Comparison of ENCODE assay signal across 12 cellular contexts in the genomic region with DNA sequence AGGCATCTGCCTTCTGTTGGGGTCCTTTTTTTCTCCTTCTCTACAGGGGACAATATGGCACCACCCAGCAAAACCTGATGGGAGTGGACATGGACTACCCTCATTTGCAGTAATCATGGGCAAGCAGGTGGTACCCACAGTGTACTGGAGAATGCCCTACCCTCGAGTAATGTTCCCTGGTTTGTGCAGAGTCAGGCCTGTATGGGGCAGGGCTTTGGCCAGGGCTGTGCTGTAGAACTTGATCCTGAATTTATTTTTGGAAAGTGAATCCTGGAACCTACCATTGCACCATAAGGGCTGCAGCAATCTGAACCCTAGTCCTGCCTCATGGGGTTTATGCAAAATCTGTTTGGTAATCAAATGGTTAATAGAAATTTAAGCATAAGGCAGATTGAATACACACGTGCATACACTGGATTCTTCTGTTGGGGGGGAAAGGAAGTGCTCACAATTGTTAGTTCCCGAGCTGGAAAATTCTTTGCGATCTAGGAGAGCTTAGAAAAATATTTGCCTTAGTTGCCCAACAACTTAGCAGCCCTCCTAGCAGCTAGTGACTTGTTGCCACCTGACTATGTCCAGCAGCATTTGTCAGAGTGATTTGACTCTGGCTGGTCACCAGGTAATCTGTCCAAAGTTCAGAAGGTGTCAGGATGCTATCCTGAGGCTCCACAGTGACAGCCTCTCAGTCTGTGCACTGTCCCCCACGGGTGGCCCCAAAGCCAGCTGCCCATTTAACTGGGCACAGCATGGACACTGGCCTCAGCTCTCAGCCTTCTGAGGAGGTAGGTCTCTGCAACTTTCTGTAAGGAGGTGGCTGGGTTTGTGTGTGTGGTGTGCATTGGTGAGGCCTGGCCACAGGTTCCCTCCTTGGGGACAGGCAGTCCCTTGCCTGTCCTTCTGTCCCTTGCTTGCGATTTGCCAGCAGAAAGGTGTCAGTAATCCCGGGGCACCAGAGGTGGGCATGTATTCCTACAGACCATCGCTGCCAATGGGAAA. TPM values are rescaled to one million over a fixed set of nuclear protein-coding genes. Genes with fewer than 3 reads are reported as not detected.
DNase-seq lines count a peak whose midpoint lies in the region; ATAC-seq, FAIRE-seq and TF ChIP-seq lines count a peak whose summit lies in the region.
"Had no signal": no experiment of that assay in that cellular context is flagged by ENCODE, and none has a peak within 500 bp of the region (broad histone marks: within the 10 kb centered on the region; RNA-seq: fewer than 3 reads in every experiment).

No MANE protein-coding gene starts in this region.

- no peaks in the 10 kb centered on the region for H3K9me3 ChIP-seq in A549
- H3K9me3 ChIP-seq in cardiac muscle cell (ENCODE audit: low read depth), result no peaks in the 10 kb centered on the region
- no peaks in the 10 kb centered on the region for H3K9me3 ChIP-seq in effector memory CD4-positive, alpha-beta T cell (ENCODE audit: control insufficient read depth, low read length)

- no peaks in the 10 kb centered on the region for H3K27me3 ChIP-seq in cardiac muscle cell
- H3K27me3 ChIP-seq in effector memory CD4-positive, alpha-beta T cell (replicated peaks; ENCODE audit: control insufficient read depth, insufficient read depth, low read length, poor library complexity, severe bottlenecking), result no peaks in the 10 kb centered on the region

- ATAC-seq in A549 (peak; percentile 15 to 40; a peak in 1 of 6 replicates), T-cell (replicated peaks in 1 of 4) (no peak), GM18502 (IDR thresholded peaks at IDR 0.05; ENCODE audit: poor library complexity, unreplicated experiment) (no peak)

- no peak for TF ChIP-seq RAD21 in A549 (conservative IDR thresholded peaks at IDR 0.05 in 1 of 2, IDR thresholded peaks at IDR 0.05 in 1 of 2)

- peaks cover 59% of the 10 kb centered on the region for H3K4me1 Mint-ChIP-seq in osteocyte (ENCODE audit: unreplicated experiment)
- H3K4me1 Mint-ChIP-seq in T-cell, result peaks cover 23 to 44% (median 37%) of the 10 kb centered on the region in 3 donors
- H3K4me1 Mint-ChIP-seq: activated B cell treated with CpG ODN at 0.5 μM for 24 hours had no signal

- H3K27ac Mint-ChIP-seq in osteocyte (ENCODE audit: unreplicated experiment) (peak overlapping the region; percentile 77), T-cell (no peak overlapping the region)
- H3K27ac Mint-ChIP-seq: activated B cell treated with CpG ODN at 0.5 μM for 24 hours; activated T-helper 1 cell treated with anti-CD3 and anti-CD28 coated beads, Interleukin-12 subunit alpha, Interleukin-12 subunit beta, Interleukin-2, Interleukin-4 antibody, amounts not matched to agents 30 ng/mL and 10 ng/mL and 1 ng/mL, durations not matched to agents 14 hours and 24 hours and 36 hours had no signal

- TF ChIP-seq POLR2A in A549 (IDR thresholded peaks at IDR 0.05; ENCODE audit: low read length), result no peak

- no peaks in the 10 kb centered on the region for H3K9me3 Mint-ChIP-seq in osteocyte (ENCODE audit: unreplicated experiment)
- H3K9me3 Mint-ChIP-seq in T-cell, result no peaks in the 10 kb centered on the region
- H3K9me3 Mint-ChIP-seq: activated B cell treated with CpG ODN at 0.5 μM for 24 hours; activated T-helper 1 cell treated with anti-CD3 and anti-CD28 coated beads, Interleukin-12 subunit alpha, Interleukin-12 subunit beta, Interleukin-2, Interleukin-4 antibody, amounts not matched to agents 30 ng/mL and 10 ng/mL and 1 ng/mL, durations not matched to agents 14 hours and 24 hours and 36 hours had no signal

- TF ChIP-seq CTCF in A549 (IDR thresholded peaks at IDR 0.05) (no peak), cardiac muscle cell (IDR thresholded peaks at IDR 0.05; ENCODE audit: low read depth, low read length) (no peak), osteocyte (IDR thresholded peaks at IDR 0.05) (no peak)

- no peak overlapping the region for H3K27ac ChIP-seq in A549
- H3K27ac ChIP-seq in angular gyrus (ENCODE audit: low read depth, low read length), result peak overlapping the region; percentile 83
- peak overlapping the region; percentile 43 for H3K27ac ChIP-seq in cardiac muscle cell
- no peak overlapping the region for H3K27ac ChIP-seq in effector memory CD4-positive, alpha-beta T cell (ENCODE audit: insufficient read depth, low read length, poor library complexity, severe bottlenecking)

- POLR2A ChIA-PET in A549 (lab: Yijun Ruan, JAX) (interaction anchor here (2.5 kb wide), 1 partner anchor 9 kb away, joined by 8 read pairs; a partner anchor contains a TSS), T-cell (lab: Charles Lee) (no interaction called here)

- H3K36me3 Mint-ChIP-seq in osteocyte (ENCODE audit: unreplicated experiment), result peaks cover 5% of the 10 kb centered on the region
- H3K36me3 Mint-ChIP-seq in T-cell, result peaks cover 6% of the 10 kb centered on the region

- 0 out of 3 replicates have a peak, but pooled peaks cover 9% of the 10 kb centered on the region for H3K4me1 ChIP-seq in A549
- peaks cover 27% of the 10 kb centered on the region for H3K4me1 ChIP-seq in cardiac muscle cell (ENCODE audit: low read depth)
- no peaks in the 10 kb centered on the region for H3K4me1 ChIP-seq in effector memory CD4-positive, alpha-beta T cell (ENCODE audit: control insufficient read depth, insufficient read depth, low read length, poor library complexity, severe bottlenecking)

- H3K4me3 ChIP-seq in A549 (no peak overlapping the region), cardiac muscle cell (no peak overlapping the region)
- H3K4me3 ChIP-seq in effector memory CD4-positive, alpha-beta T cell (ENCODE audit: insufficient read depth, low read depth, low read length, poor library complexity, severe bottlenecking), result no peak overlapping the region
- H3K4me3 ChIP-seq: coronary artery had no signal

- WGBS in A549 (ENCODE audit: missing lambda C conversion rate), result 42% methylated on average over 8 of the region's 8 CpGs

- H3K27me3 Mint-ChIP-seq in osteocyte (ENCODE audit: unreplicated experiment), result no peaks in the 10 kb centered on the region
- peaks cover 0 to 3% of the 10 kb centered on the region in 2 donors for H3K27me3 Mint-ChIP-seq in T-cell

- no peak for FAIRE-seq in A549 (lab: Jason Lieb, UNC)
- FAIRE-seq: urothelium cell line had no signal

- peak overlapping the region; percentile 10 for H3K4me3 Mint-ChIP-seq in osteocyte (ENCODE audit: unreplicated experiment)
- H3K4me3 Mint-ChIP-seq in T-cell, result no peak overlapping the region
- H3K4me3 Mint-ChIP-seq: activated B cell treated with CpG ODN at 0.5 μM for 24 hours; activated T-helper 1 cell treated with anti-CD3 and anti-CD28 coated beads, Interleukin-12 subunit alpha, Interleukin-12 subunit beta, Interleukin-2, Interleukin-4 antibody, amounts not matched to agents 30 ng/mL and 10 ng/mL and 1 ng/mL, durations not matched to agents 14 hours and 24 hours and 36 hours had no signal

- no peaks in the 10 kb centered on the region for H3K36me3 ChIP-seq in cardiac muscle cell
- H3K36me3 ChIP-seq in effector memory CD4-positive, alpha-beta T cell (ENCODE audit: control insufficient read depth, insufficient read depth, low read length), result no peaks in the 10 kb centered on the region

- CTCF ChIA-PET in A549 (lab: Yijun Ruan, JAX) (interaction anchor here (0.8 to 2.2 kb wide), 5 partner anchors 12 to 165 kb away, joined by 3 to 14 read pairs (median 5); no protein-coding TSS in a partner anchor), T-cell (lab: Charles Lee) (no interaction called here)

- DNase-seq in A549 (ENCODE audit: low read depth in 1 of 2, low spot score in 1 of 2), result peak in 1 of 2 experiments; percentile 11
- DNase-seq in cardiac muscle cell (ENCODE audit: low read depth in 1 of 2, low spot score in 1 of 2), result peak in 1 of 2 donors; percentile 26
- no peak for DNase-seq in osteocyte (ENCODE audit: extremely low spot score, unreplicated experiment)
- no peak for DNase-seq in effector memory CD4-positive, alpha-beta T cell
- no peak for DNase-seq in T-cell
- DNase-seq in globus pallidus (ENCODE audit: low spot score), result no peak
- DNase-seq: activated B cell treated with CpG ODN at 0.5 μM for 24 hours had no signal

- TF ChIP-seq EP300 in A549 (IDR thresholded peaks at IDR 0.05), result no peak

- H3K4me2 ChIP-seq in A549, result peak overlapping the region; percentile 9; the same call in 1 of the 3 replicates

TF ChIP-seq in A549, 52 proteins besides CTCF, POLR2A, EP300 and RAD21 (continues in another document):
- TF ChIP-seq, protein P1, sequence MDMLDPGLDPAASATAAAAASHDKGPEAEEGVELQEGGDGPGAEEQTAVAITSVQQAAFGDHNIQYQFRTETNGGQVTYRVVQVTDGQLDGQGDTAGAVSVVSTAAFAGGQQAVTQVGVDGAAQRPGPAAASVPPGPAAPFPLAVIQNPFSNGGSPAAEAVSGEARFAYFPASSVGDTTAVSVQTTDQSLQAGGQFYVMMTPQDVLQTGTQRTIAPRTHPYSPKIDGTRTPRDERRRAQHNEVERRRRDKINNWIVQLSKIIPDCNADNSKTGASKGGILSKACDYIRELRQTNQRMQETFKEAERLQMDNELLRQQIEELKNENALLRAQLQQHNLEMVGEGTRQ (IDR thresholded peaks at IDR 0.05), result no peak
- TF ChIP-seq, protein P2, sequence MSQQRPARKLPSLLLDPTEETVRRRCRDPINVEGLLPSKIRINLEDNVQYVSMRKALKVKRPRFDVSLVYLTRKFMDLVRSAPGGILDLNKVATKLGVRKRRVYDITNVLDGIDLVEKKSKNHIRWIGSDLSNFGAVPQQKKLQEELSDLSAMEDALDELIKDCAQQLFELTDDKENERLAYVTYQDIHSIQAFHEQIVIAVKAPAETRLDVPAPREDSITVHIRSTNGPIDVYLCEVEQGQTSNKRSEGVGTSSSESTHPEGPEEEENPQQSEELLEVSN (IDR thresholded peaks at IDR 0.05; ENCODE audit: borderline replicate concordance, low read depth), result no peak
- TF ChIP-seq, protein P3, sequence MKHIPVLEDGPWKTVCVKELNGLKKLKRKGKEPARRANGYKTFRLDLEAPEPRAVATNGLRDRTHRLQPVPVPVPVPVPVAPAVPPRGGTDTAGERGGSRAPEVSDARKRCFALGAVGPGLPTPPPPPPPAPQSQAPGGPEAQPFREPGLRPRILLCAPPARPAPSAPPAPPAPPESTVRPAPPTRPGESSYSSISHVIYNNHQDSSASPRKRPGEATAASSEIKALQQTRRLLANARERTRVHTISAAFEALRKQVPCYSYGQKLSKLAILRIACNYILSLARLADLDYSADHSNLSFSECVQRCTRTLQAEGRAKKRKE (CRISPR knock-in tag; IDR thresholded peaks at IDR 0.05; ENCODE audit: low read depth), result no peak
- TF ChIP-seq KDM5A (IDR thresholded peaks at IDR 0.05) (no peak), FOXS1 (CRISPR knock-in tag; IDR thresholded peaks at IDR 0.05) (no peak), ZNF302 (CRISPR knock-in tag; IDR thresholded peaks at IDR 0.05) (no peak), CHD4 (IDR thresholded peaks at IDR 0.05; ENCODE audit: borderline replicate concordance) (no peak)

RNA-seq across cellular contexts. Expression of a gene that starts 8.3 kb away (rescaled TPM):
- polyA plus RNA-seq in A549 (2011; rRNA removed), result 5.2 and 5.9 TPM in 2 replicates
- polyA plus RNA-seq in A549 (2012; cell fraction: cytosol; rRNA removed), result 5.0 and 7.6 TPM in 2 replicates
- 7.9 and 9.7 TPM in 2 replicates for polyA plus RNA-seq in A549 (2012; cell fraction: nucleus; rRNA removed)
- polyA plus RNA-seq in A549 (2017; fragmentation: RNase III; extraction: RNeasy Plus Mini Kit Qiagen cat#74134 plus additional on column Dnase treatment), result 4.3 to 5.1 TPM (median 4.6 TPM) in 3 replicates
- 10.0 and 12.3 TPM in 2 replicates for polyA minus RNA-seq in A549 (2011; rRNA and poly(A)+ RNA removed)
- 23.4 and 29.9 TPM in 2 replicates for total RNA-seq in cardiac muscle cell
- 18.9 and 19.0 TPM in 2 replicates for polyA plus RNA-seq in cardiac muscle cell
- 18.7 and 20.2 TPM in 2 replicates for total RNA-seq in osteocyte
- 10 to 100 TPM in 3 of 5 donors, 1 to 10 TPM in 2; 8.2 to 25.2 (median 10.6) TPM for total RNA-seq in T-cell

Comparison
In these comparisons a context has a peak if more than half of its experiments do, and no peak if none do; other contexts are left out.
1. ATAC-seq: peak in A549 (2 of 2); none in T-cell (0 of 4) and GM18502 (single experiment).
2. H3K27ac ChIP-seq: peak in angular gyrus (single experiment) and cardiac muscle cell (single experiment); none in A549 (0 of 2) and effector memory CD4-positive, alpha-beta T cell (single experiment).